In the genomic region with DNA sequence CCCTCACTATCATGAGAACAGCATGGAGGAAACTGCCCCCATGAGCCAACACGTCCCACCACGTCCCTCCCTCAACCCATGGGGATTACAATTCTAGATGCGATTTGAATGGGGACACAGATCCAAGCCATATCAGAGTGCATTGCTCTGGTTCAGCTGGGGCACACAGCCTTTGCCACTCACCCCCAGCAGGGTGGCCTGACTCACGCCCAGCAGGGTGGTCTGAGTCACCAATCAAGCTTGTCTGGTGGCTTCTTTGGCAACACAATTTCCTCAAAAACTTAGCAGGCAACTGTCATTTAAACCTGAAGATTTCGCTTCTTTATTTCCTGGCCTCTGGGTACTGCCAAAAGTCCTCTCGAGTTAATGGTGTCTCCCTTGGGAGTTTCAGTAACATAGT, we compare ENCODE assay signal across 16 cellular contexts. TPM values are rescaled to one million over a fixed set of nuclear protein-coding genes. Genes with fewer than 3 reads are reported as not detected.
DNase-seq lines count a peak whose midpoint lies in the region; ATAC-seq and TF ChIP-seq lines count a peak whose summit lies in the region.
"Had no signal": no experiment of that assay in that cellular context is flagged by ENCODE, and none has a peak within 500 bp of the region (broad histone marks: within the 10 kb centered on the region; RNA-seq: fewer than 3 reads in every experiment).

No MANE protein-coding gene starts in this region.

- H3K4me3 ChIP-seq in epithelial cell of esophagus (ENCODE audit: low read length) (no peak overlapping the region), urinary bladder (ENCODE audit: low read depth, low read length) (no peak overlapping the region)
- H3K4me3 ChIP-seq: adrenal gland, colonic mucosa, testis had no signal

- ATAC-seq in GM21619 (IDR thresholded peaks at IDR 0.05; ENCODE audit: unreplicated experiment) (no peak), HG03521 (IDR thresholded peaks at IDR 0.05; ENCODE audit: unreplicated experiment) (no peak)

- no peaks in the 10 kb centered on the region for H3K4me1 ChIP-seq in urinary bladder (ENCODE audit: insufficient read depth)
- H3K4me1 ChIP-seq: adrenal gland, testis had no signal

- DNase-seq in SIG-M5 treated with dmso at 0.1 percent for 504 hours (lab: John Stamatoyannopoulos, UW; ENCODE audit: unreplicated experiment) = peak; percentile 48
- DNase-seq in SIG-M5 (lab: John Stamatoyannopoulos, UW) = no peak
- DNase-seq in NCI-H69 (lab: John Stamatoyannopoulos, UW) = peak; percentile 5
- DNase-seq in epithelial cell of esophagus (ENCODE audit: low read depth) = peak; percentile 60
- no peak for DNase-seq in NCI-H2196 (lab: John Stamatoyannopoulos, UW; ENCODE audit: unreplicated experiment)
- DNase-seq: activated CD4-positive, alpha-beta T cell treated with anti-CD3 and anti-CD28 coated beads, Interleukin-2, amount 50 U/mL, for 4 hours; adrenal gland; colonic mucosa; MM.1S; NCI-H2171; stimulated activated CD4-positive, alpha-beta T cell treated with anti-CD3 and anti-CD28 coated beads, Interleukin-15, amount 100 ng/mL, for 24 hours; T-helper 9 cell; testis had no signal

- H3K36me3 ChIP-seq in urinary bladder (ENCODE audit: insufficient read depth) = no peaks in the 10 kb centered on the region
- H3K36me3 ChIP-seq: adrenal gland, colonic mucosa had no signal

- H3K27ac ChIP-seq in urinary bladder (ENCODE audit: low read depth) = peak overlapping the region; percentile 6
- H3K27ac ChIP-seq: adrenal gland, colonic mucosa, testis had no signal

- TF ChIP-seq CTCF in epithelial cell of esophagus (IDR thresholded peaks at IDR 0.05; ENCODE audit: insufficient read depth, low read depth, low read length, missing control alignments) = no peak

- 77% methylated on average over 6 of the region's 6 CpGs for WGBS in urinary bladder

RNA-seq across cellular contexts. Expression of a gene that starts 16.2 kb away (rescaled TPM):
- total RNA-seq in urinary bladder = 78.6 TPM
- polyA plus RNA-seq in urinary bladder = 4.2 TPM

Comparison
In these comparisons a context has a peak if more than half of its experiments do, and no peak if none do; other contexts are left out.
1. DNase-seq: peak in SIG-M5 treated with dmso at 0.1 percent for 504 hours (single experiment), NCI-H69 (single experiment) and epithelial cell of esophagus (single experiment); none in SIG-M5 (single experiment) and NCI-H2196 (single experiment).